1 cellular context compared by ENCODE assay signal in the genomic region with DNA sequence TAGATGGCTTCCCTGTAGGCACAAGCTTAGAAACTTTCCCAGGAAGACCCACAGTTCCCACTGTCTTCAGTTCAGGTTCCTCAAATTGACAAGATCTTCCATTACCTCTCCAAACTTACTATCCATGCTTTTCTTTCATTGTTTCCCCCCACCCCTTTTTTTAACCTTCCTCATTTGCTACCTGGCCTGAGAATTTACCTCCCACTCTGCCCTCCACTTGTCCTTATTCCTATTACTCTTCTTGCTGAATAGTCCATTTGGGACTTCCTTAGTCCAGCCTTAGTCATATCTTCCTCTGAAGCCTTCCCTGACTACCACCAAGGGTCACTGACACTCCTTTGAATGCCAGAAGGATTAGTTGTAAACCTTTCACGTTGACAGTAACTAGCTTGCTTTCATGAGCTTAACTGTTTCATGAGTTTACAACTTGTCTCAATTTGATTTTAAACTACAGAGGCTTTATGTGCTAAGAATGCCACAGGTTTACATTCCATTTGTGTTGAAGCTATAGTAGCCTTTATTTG.
A peak's percentile ranks its signal among the peaks of the same experiment; 100 is the strongest.
TF ChIP-seq lines count a peak whose summit lies in the region.

No MANE protein-coding gene starts in this region.

TF ChIP-seq in K562, 482 proteins besides CTCF, POLR2A, EP300 and RAD21 (continues in another document):
- TF ChIP-seq ZNF644 (tag; IDR thresholded peaks at IDR 0.05; ENCODE audit: low read depth) (no peak), HIVEP1 (CRISPR knock-in tag; IDR thresholded peaks at IDR 0.05) (no peak), SIRT6 (IDR thresholded peaks at IDR 0.05; ENCODE audit: low read depth, low read length) (no peak), SUPT5H (IDR thresholded peaks at IDR 0.05) (no peak), MCM5 (IDR thresholded peaks at IDR 0.05; ENCODE audit: low read depth) (no peak), NFATC3 (IDR thresholded peaks at IDR 0.05) (no peak), TARDBP (IDR thresholded peaks at IDR 0.05) (no peak), ZBED1 (IDR thresholded peaks at IDR 0.05) (no peak), HDAC1 (IDR thresholded peaks at IDR 0.05) (no peak), SAFB2 (IDR thresholded peaks at IDR 0.05; ENCODE audit: borderline replicate concordance, low read depth, low read length, severe bottlenecking) (no peak), CAMTA2 (CRISPR knock-in tag; conservative IDR thresholded peaks at IDR 0.05) (no peak), TCFL5 (CRISPR knock-in tag; conservative IDR thresholded peaks at IDR 0.05) (no peak), NFRKB (IDR thresholded peaks at IDR 0.05; ENCODE audit: low read depth) (no peak), PHB2 (IDR thresholded peaks at IDR 0.05; ENCODE audit: low read depth) (0 out of 2 replicates have a peak, but pooled peaks have one; percentile 32), TBL1XR1 (IDR thresholded peaks at IDR 0.05; ENCODE audit: low read length in 2 of 2) (no peak), SMAD2 (IDR thresholded peaks at IDR 0.05; ENCODE audit: low read depth, low read length) (no peak), ZNF830 (CRISPR knock-in tag; IDR thresholded peaks at IDR 0.05) (no peak), ZNF384 (IDR thresholded peaks at IDR 0.05; ENCODE audit: low read depth, low read length) (no peak), TOE1 (IDR thresholded peaks at IDR 0.05; ENCODE audit: borderline replicate concordance) (0 out of 2 replicates have a peak, but pooled peaks have one; percentile 17), TOE1 (CRISPR knock-in tag; IDR thresholded peaks at IDR 0.05; ENCODE audit: borderline replicate concordance, low read depth) (no peak), ZFPM2 (CRISPR knock-in tag; IDR thresholded peaks at IDR 0.05) (no peak), ZNF212 (CRISPR knock-in tag; IDR thresholded peaks at IDR 0.05) (no peak), ZNF408 (CRISPR knock-in tag; IDR thresholded peaks at IDR 0.05; ENCODE audit: low read depth) (no peak), GABPB1 (CRISPR knock-in tag; IDR thresholded peaks at IDR 0.05) (no peak), ZEB2 (IDR thresholded peaks at IDR 0.05) (peak; percentile 35; the same call in 1 of the 2 replicates), BCL6 (CRISPR knock-in tag; IDR thresholded peaks at IDR 0.05) (no peak), ZNF165 (CRISPR knock-in tag; IDR thresholded peaks at IDR 0.05; ENCODE audit: borderline replicate concordance) (no peak), FOS (IDR thresholded peaks at IDR 0.05; ENCODE audit: extremely low read depth, insufficient read length) (no peak), CREB1 (IDR thresholded peaks at IDR 0.05) (no peak), CREB1 (CRISPR knock-in tag; IDR thresholded peaks at IDR 0.05) (no peak), DMBX1 (CRISPR knock-in tag; IDR thresholded peaks at IDR 0.05; ENCODE audit: borderline replicate concordance) (no peak)
- TF ChIP-seq, protein P1, sequence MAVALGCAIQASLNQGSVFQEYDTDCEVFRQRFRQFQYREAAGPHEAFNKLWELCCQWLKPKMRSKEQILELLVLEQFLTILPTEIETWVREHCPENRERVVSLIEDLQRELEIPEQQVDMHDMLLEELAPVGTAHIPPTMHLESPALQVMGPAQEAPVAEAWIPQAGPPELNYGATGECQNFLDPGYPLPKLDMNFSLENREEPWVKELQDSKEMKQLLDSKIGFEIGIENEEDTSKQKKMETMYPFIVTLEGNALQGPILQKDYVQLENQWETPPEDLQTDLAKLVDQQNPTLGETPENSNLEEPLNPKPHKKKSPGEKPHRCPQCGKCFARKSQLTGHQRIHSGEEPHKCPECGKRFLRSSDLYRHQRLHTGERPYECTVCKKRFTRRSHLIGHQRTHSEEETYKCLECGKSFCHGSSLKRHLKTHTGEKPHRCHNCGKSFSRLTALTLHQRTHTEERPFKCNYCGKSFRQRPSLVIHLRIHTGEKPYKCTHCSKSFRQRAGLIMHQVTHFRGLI (CRISPR knock-in tag; IDR thresholded peaks at IDR 0.05), result no peak
- TF ChIP-seq, protein P2, sequence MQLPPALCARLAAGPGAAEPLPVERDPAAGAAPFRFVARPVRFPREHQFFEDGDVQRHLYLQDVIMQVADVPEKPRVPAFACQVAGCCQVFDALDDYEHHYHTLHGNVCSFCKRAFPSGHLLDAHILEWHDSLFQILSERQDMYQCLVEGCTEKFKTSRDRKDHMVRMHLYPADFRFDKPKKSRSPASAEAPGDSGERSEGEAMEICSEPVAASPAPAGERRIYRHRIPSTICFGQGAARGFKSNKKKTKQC (CRISPR knock-in tag; IDR thresholded peaks at IDR 0.05), result no peak
- TF ChIP-seq, protein P3, sequence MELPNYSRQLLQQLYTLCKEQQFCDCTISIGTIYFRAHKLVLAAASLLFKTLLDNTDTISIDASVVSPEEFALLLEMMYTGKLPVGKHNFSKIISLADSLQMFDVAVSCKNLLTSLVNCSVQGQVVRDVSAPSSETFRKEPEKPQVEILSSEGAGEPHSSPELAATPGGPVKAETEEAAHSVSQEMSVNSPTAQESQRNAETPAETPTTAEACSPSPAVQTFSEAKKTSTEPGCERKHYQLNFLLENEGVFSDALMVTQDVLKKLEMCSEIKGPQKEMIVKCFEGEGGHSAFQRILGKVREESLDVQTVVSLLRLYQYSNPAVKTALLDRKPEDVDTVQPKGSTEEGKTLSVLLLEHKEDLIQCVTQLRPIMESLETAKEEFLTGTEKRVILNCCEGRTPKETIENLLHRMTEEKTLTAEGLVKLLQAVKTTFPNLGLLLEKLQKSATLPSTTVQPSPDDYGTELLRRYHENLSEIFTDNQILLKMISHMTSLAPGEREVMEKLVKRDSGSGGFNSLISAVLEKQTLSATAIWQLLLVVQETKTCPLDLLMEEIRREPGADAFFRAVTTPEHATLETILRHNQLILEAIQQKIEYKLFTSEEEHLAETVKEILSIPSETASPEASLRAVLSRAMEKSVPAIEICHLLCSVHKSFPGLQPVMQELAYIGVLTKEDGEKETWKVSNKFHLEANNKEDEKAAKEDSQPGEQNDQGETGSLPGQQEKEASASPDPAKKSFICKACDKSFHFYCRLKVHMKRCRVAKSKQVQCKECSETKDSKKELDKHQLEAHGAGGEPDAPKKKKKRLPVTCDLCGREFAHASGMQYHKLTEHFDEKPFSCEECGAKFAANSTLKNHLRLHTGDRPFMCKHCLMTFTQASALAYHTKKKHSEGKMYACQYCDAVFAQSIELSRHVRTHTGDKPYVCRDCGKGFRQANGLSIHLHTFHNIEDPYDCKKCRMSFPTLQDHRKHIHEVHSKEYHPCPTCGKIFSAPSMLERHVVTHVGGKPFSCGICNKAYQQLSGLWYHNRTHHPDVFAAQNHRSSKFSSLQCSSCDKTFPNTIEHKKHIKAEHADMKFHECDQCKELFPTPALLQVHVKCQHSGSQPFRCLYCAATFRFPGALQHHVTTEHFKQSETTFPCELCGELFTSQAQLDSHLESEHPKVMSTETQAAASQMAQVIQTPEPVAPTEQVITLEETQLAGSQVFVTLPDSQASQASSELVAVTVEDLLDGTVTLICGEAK (IDR thresholded peaks at IDR 0.05), result no peak
- TF ChIP-seq, protein P3 (CRISPR knock-in tag; IDR thresholded peaks at IDR 0.05), result no peak
- TF ChIP-seq, protein P4, sequence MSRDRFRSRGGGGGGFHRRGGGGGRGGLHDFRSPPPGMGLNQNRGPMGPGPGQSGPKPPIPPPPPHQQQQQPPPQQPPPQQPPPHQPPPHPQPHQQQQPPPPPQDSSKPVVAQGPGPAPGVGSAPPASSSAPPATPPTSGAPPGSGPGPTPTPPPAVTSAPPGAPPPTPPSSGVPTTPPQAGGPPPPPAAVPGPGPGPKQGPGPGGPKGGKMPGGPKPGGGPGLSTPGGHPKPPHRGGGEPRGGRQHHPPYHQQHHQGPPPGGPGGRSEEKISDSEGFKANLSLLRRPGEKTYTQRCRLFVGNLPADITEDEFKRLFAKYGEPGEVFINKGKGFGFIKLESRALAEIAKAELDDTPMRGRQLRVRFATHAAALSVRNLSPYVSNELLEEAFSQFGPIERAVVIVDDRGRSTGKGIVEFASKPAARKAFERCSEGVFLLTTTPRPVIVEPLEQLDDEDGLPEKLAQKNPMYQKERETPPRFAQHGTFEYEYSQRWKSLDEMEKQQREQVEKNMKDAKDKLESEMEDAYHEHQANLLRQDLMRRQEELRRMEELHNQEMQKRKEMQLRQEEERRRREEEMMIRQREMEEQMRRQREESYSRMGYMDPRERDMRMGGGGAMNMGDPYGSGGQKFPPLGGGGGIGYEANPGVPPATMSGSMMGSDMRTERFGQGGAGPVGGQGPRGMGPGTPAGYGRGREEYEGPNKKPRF (IDR thresholded peaks at IDR 0.05; ENCODE audit: low read depth, low read length), result no peak
- TF ChIP-seq, protein P5, sequence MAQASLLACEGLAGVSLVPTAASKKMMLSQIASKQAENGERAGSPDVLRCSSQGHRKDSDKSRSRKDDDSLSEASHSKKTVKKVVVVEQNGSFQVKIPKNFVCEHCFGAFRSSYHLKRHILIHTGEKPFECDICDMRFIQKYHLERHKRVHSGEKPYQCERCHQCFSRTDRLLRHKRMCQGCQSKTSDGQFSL (CRISPR knock-in tag; IDR thresholded peaks at IDR 0.05), result no peak
- TF ChIP-seq, protein P5 (tag; IDR thresholded peaks at IDR 0.05), result no peak
- TF ChIP-seq, protein P6, sequence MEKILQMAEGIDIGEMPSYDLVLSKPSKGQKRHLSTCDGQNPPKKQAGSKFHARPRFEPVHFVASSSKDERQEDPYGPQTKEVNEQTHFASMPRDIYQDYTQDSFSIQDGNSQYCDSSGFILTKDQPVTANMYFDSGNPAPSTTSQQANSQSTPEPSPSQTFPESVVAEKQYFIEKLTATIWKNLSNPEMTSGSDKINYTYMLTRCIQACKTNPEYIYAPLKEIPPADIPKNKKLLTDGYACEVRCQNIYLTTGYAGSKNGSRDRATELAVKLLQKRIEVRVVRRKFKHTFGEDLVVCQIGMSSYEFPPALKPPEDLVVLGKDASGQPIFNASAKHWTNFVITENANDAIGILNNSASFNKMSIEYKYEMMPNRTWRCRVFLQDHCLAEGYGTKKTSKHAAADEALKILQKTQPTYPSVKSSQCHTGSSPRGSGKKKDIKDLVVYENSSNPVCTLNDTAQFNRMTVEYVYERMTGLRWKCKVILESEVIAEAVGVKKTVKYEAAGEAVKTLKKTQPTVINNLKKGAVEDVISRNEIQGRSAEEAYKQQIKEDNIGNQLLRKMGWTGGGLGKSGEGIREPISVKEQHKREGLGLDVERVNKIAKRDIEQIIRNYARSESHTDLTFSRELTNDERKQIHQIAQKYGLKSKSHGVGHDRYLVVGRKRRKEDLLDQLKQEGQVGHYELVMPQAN (IDR thresholded peaks at IDR 0.05; ENCODE audit: borderline replicate concordance), result no peak
- TF ChIP-seq, protein P7, sequence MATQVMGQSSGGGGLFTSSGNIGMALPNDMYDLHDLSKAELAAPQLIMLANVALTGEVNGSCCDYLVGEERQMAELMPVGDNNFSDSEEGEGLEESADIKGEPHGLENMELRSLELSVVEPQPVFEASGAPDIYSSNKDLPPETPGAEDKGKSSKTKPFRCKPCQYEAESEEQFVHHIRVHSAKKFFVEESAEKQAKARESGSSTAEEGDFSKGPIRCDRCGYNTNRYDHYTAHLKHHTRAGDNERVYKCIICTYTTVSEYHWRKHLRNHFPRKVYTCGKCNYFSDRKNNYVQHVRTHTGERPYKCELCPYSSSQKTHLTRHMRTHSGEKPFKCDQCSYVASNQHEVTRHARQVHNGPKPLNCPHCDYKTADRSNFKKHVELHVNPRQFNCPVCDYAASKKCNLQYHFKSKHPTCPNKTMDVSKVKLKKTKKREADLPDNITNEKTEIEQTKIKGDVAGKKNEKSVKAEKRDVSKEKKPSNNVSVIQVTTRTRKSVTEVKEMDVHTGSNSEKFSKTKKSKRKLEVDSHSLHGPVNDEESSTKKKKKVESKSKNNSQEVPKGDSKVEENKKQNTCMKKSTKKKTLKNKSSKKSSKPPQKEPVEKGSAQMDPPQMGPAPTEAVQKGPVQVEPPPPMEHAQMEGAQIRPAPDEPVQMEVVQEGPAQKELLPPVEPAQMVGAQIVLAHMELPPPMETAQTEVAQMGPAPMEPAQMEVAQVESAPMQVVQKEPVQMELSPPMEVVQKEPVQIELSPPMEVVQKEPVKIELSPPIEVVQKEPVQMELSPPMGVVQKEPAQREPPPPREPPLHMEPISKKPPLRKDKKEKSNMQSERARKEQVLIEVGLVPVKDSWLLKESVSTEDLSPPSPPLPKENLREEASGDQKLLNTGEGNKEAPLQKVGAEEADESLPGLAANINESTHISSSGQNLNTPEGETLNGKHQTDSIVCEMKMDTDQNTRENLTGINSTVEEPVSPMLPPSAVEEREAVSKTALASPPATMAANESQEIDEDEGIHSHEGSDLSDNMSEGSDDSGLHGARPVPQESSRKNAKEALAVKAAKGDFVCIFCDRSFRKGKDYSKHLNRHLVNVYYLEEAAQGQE (CRISPR knock-in tag; IDR thresholded peaks at IDR 0.05; ENCODE audit: low read depth), result no peak
- TF ChIP-seq, protein P8, sequence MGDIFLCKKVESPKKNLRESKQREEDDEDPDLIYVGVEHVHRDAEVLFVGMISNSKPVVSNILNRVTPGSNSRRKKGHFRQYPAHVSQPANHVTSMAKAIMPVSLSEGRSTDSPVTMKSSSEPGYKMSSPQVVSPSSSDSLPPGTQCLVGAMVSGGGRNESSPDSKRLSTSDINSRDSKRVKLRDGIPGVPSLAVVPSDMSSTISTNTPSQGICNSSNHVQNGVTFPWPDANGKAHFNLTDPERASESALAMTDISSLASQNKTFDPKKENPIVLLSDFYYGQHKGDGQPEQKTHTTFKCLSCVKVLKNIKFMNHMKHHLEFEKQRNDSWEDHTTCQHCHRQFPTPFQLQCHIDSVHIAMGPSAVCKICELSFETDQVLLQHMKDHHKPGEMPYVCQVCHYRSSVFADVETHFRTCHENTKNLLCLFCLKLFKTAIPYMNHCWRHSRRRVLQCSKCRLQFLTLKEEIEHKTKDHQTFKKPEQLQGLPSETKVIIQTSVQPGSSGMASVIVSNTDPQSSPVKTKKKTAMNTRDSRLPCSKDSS (IDR thresholded peaks at IDR 0.05; ENCODE audit: low read depth, partially characterized antibody), result peak; percentile 13
